8 cellular contexts compared by ENCODE assay signal in genomic region chr17:7392696-7393612, GRCh38. TPM values are rescaled to one million over a fixed set of nuclear protein-coding genes. Genes with fewer than 3 reads are reported as not detected.
DNase-seq lines count a peak whose midpoint lies in the region; ATAC-seq and TF ChIP-seq lines count a peak whose summit lies in the region.

No MANE protein-coding gene starts in this region.

- H2AFZ ChIP-seq in mesenchymal stem cell (ENCODE audit: low read depth, low read length), result no peak overlapping the region

- no peaks in the 10 kb centered on the region for H3K27me3 ChIP-seq in cardiac muscle cell
- no peaks in the 10 kb centered on the region for H3K27me3 ChIP-seq in breast epithelium
- no peaks in the 10 kb centered on the region for H3K27me3 ChIP-seq in mesenchymal stem cell (ENCODE audit: control insufficient read depth in 1 of 2, insufficient read depth in 1 of 2, low read length in 2 of 2)

- H2BK5ac ChIP-seq in mesenchymal stem cell (ENCODE audit: low read depth, low read length, poor library complexity, severe bottlenecking), result no peak overlapping the region

- no peaks in the 10 kb centered on the region for H3K27me3 Mint-ChIP-seq in type B pancreatic cell

- H3K27ac ChIP-seq in cardiac muscle cell (no peak overlapping the region), breast epithelium (peak overlapping the region in 1 of 2 donors; percentile 94), mesenchymal stem cell (ENCODE audit: low read length, poor library complexity, severe bottlenecking) (no peak overlapping the region)

- TF ChIP-seq POLR2A in breast epithelium (IDR thresholded peaks at IDR 0.05), result no peak

- H2BK12ac ChIP-seq in mesenchymal stem cell (ENCODE audit: low read length in 2 of 2), result peak overlapping the region in 1 of 2 experiments; percentile 37

- DNase-seq in cardiac muscle cell (ENCODE audit: low read depth in 1 of 2, low spot score in 1 of 2) (no peak), cardiac septum (ENCODE audit: low spot score) (no peak), breast epithelium (ENCODE audit: low spot score in 2 of 2) (no peak), mesenchymal stem cell (no peak), type B pancreatic cell (ENCODE audit: extremely low spot score, unreplicated experiment) (no peak), anterior cingulate cortex (lab: John Stamatoyannopoulos, UW) (no peak)

- peak overlapping the region in 1 of 2 experiments; percentile 69 for H3K14ac ChIP-seq in mesenchymal stem cell (ENCODE audit: low read length in 2 of 2)

- no peak overlapping the region for H4K91ac ChIP-seq in mesenchymal stem cell (ENCODE audit: low read length)

- H2BK15ac ChIP-seq in mesenchymal stem cell (ENCODE audit: low read depth, poor library complexity, severe bottlenecking), result no peak overlapping the region

- WGBS in mesenchymal stem cell, result 82% methylated on average over 34 of the region's 42 CpGs

- H2AK5ac ChIP-seq in mesenchymal stem cell (ENCODE audit: low read length, severe bottlenecking), result no peak overlapping the region

- H3K9ac ChIP-seq in mesenchymal stem cell (ENCODE audit: low read length), result peak overlapping the region; percentile 88

- no peak overlapping the region for H2BK120ac ChIP-seq in mesenchymal stem cell (ENCODE audit: low read depth, low read length)

- H3K36me3 ChIP-seq in cardiac muscle cell (no peaks in the 10 kb centered on the region), breast epithelium (peaks cover 9% of the 10 kb centered on the region), mesenchymal stem cell (ENCODE audit: control insufficient read depth in 1 of 2, insufficient read depth in 2 of 2, low read depth in 1 of 2, low read length in 2 of 2) (peaks cover 46 to 50% of the 10 kb centered on the region in 2 experiments)

- TF ChIP-seq CTCF in cardiac muscle cell (IDR thresholded peaks at IDR 0.05; ENCODE audit: low read depth, low read length), result no peak
- no peak for TF ChIP-seq CTCF in breast epithelium (IDR thresholded peaks at IDR 0.05)
- no peak for TF ChIP-seq CTCF in type B pancreatic cell (conservative IDR thresholded peaks at IDR 0.05)

- intact Hi-C loops in cardiac septum (cut with DNase I) (no loop called here), breast epithelium (cut with DNase I; ENCODE audit: low total_unique reads) (no loop called here)

- ATAC-seq in GM19397 (IDR thresholded peaks at IDR 0.05; ENCODE audit: unreplicated experiment), result no peak
- ATAC-seq in HG03439 (IDR thresholded peaks at IDR 0.05; ENCODE audit: unreplicated experiment), result no peak

- H3K36me3 Mint-ChIP-seq in type B pancreatic cell, result peaks cover 11% of the 10 kb centered on the region

- peaks cover 22% of the 10 kb centered on the region for H3K79me1 ChIP-seq in mesenchymal stem cell (replicated peaks; ENCODE audit: low read length, poor library complexity, severe bottlenecking)

- peak overlapping the region; percentile 91 for H3K4me3 Mint-ChIP-seq in type B pancreatic cell

- H3K4ac ChIP-seq in mesenchymal stem cell (ENCODE audit: low read depth in 1 of 2, low read length in 2 of 2), result peak overlapping the region in 1 of 2 experiments; percentile 29

- peaks cover 5% of the 10 kb centered on the region for H3K4me1 Mint-ChIP-seq in type B pancreatic cell (ENCODE audit: unreplicated experiment)

- H3K4me2 ChIP-seq in mesenchymal stem cell (ENCODE audit: low read length, poor library complexity, severe bottlenecking), result peak overlapping the region; percentile 46

- H3K27ac Mint-ChIP-seq in type B pancreatic cell, result no peak overlapping the region

- peak overlapping the region in 1 of 2 experiments; percentile 37 for H3K18ac ChIP-seq in mesenchymal stem cell (ENCODE audit: low read depth in 1 of 2, low read length in 2 of 2)

- H3K9me3 ChIP-seq in cardiac muscle cell (ENCODE audit: low read depth) (no peaks in the 10 kb centered on the region), breast epithelium (no peaks in the 10 kb centered on the region), mesenchymal stem cell (ENCODE audit: control insufficient read depth, low read length) (no peaks in the 10 kb centered on the region)

- no peak overlapping the region for H3K23ac ChIP-seq in mesenchymal stem cell (ENCODE audit: low read length in 2 of 2)

- no peak overlapping the region for H4K8ac ChIP-seq in mesenchymal stem cell (ENCODE audit: low read length)

- H3K4me3 ChIP-seq in cardiac muscle cell (peak overlapping the region; percentile 74), breast epithelium (peak overlapping the region; percentile 85 to 90 (median 90)), mesenchymal stem cell (ENCODE audit: insufficient read depth in 1 of 2, low read depth in 1 of 2, low read length in 2 of 2) (peak overlapping the region; percentile 69 to 92)

- H3K9me3 Mint-ChIP-seq in type B pancreatic cell, result no peaks in the 10 kb centered on the region

- peaks cover 4% of the 10 kb centered on the region for H3K4me1 ChIP-seq in cardiac muscle cell (ENCODE audit: low read depth)
- H3K4me1 ChIP-seq in breast epithelium, result peaks cover 0 to 7% of the 10 kb centered on the region in 2 donors
- peaks cover 25% of the 10 kb centered on the region for H3K4me1 ChIP-seq in mesenchymal stem cell (ENCODE audit: control insufficient read depth, insufficient read depth, low read depth, low read length)

RNA-seq across cellular contexts. Expression of gene PLSCR3, which starts 1.4 kb away (rescaled TPM):
- total RNA-seq in cardiac muscle cell (25.9 and 33.4 TPM in 2 replicates), cardiac septum (16.8 TPM), breast epithelium (10 to 100 TPM; 16.0 to 24.3 (median 19.0) TPM), type B pancreatic cell (ENCODE audit: low replicate concordance) (39.8 and 55.8 TPM in 2 replicates)
- 39.1 and 40.3 TPM in 2 replicates for polyA plus RNA-seq in cardiac muscle cell
- 98.8 TPM for polyA plus RNA-seq in mesenchymal stem cell (2013, experiment 1 of 2)
- 98.5 TPM for polyA plus RNA-seq in mesenchymal stem cell (2013, experiment 2 of 2)

RNA-seq across cellular contexts. Expression of gene TMEM256, which starts 10.9 kb away (rescaled TPM):
- 85.4 and 122 TPM in 2 replicates for total RNA-seq in cardiac muscle cell
- 117 and 193 TPM in 2 replicates for polyA plus RNA-seq in cardiac muscle cell
- 67.7 TPM for total RNA-seq in cardiac septum
- 100 to 1,000 TPM in 1 of 3 donors, 10 to 100 TPM in 2; 77.6 to 113 (median 92.3) TPM for total RNA-seq in breast epithelium
- 103 TPM for polyA plus RNA-seq in mesenchymal stem cell (2013, experiment 1 of 2)
- polyA plus RNA-seq in mesenchymal stem cell (2013, experiment 2 of 2), result 106 TPM
- total RNA-seq in type B pancreatic cell (ENCODE audit: low replicate concordance), result 89.8 and 90.3 TPM in 2 replicates

RNA-seq across cellular contexts. Expression of gene TNK1, which starts 12.1 kb away (rescaled TPM):
- total RNA-seq in cardiac muscle cell (1.3 and 2.6 TPM in 2 replicates), cardiac septum (2.0 TPM), breast epithelium (10 to 100 TPM in 2 of 3 donors, 1 to 10 TPM in 1; 1.1 to 22.1 (median 14.4) TPM), type B pancreatic cell (ENCODE audit: low replicate concordance) (6.6 and 11.5 TPM in 2 replicates)
- polyA plus RNA-seq in cardiac muscle cell, result 2.9 and 4.3 TPM in 2 replicates
- 0.04 TPM for polyA plus RNA-seq in mesenchymal stem cell (2013, experiment 1 of 2)
- polyA plus RNA-seq in mesenchymal stem cell (2013, experiment 2 of 2), result not detected

RNA-seq across cellular contexts. Expression of gene NLGN2, which starts 14.7 kb away (rescaled TPM):
- total RNA-seq in cardiac muscle cell (14.8 and 26.3 TPM in 2 replicates), cardiac septum (11.0 TPM), breast epithelium (10 to 100 TPM in 1 of 3 donors, 1 to 10 TPM in 2; 6.7 to 13.1 (median 8.3) TPM), type B pancreatic cell (ENCODE audit: low replicate concordance) (15.0 and 68.4 TPM in 2 replicates)
- polyA plus RNA-seq in cardiac muscle cell, result 5.2 and 8.4 TPM in 2 replicates
- polyA plus RNA-seq in mesenchymal stem cell (2013, experiment 1 of 2), result 40.0 TPM
- 38.0 TPM for polyA plus RNA-seq in mesenchymal stem cell (2013, experiment 2 of 2)

RNA-seq across cellular contexts. Expression of gene SPEM1, which starts 27.2 kb away (rescaled TPM):
- total RNA-seq in cardiac muscle cell (not detected in 2 replicates), cardiac septum (not detected), breast epithelium (not detected), type B pancreatic cell (ENCODE audit: low replicate concordance) (0.31 TPM in 1 of 2 replicates, not detected in the other)
- not detected in 2 replicates for polyA plus RNA-seq in cardiac muscle cell
- 0.04 TPM for polyA plus RNA-seq in mesenchymal stem cell (2013, experiment 1 of 2)
- not detected for polyA plus RNA-seq in mesenchymal stem cell (2013, experiment 2 of 2)
